ENCODE assay signal across 34 cellular contexts in genomic region chr6:107999341-107999740, GRCh38.
"Had no signal": no experiment of that assay in that cellular context is flagged by ENCODE, and none has a peak within 500 bp of the region (broad histone marks: within the 10 kb centered on the region; RNA-seq: fewer than 3 reads in every experiment).

No MANE protein-coding gene starts in this region.

- H3K9me3 ChIP-seq: esophagus squamous epithelium, gastroesophageal sphincter had no signal

- H3K27me3 ChIP-seq: brain microvascular endothelial cell, esophagus squamous epithelium, gastroesophageal sphincter had no signal

- DNase-seq: activated B cell treated with CpG ODN at 0.5 μM for 24 hours; activated CD4-positive, alpha-beta T cell treated with anti-CD3 and anti-CD28 coated beads for 48 hours; activated CD4-positive, alpha-beta T cell treated with anti-CD3 and anti-CD28 coated beads, Interleukin-2, amount 50 U/mL, for 1 hour; activated CD4-positive, alpha-beta T cell treated with anti-CD3 and anti-CD28 coated beads, Interleukin-2, amount 50 U/mL, for 48 hours; activated CD8-positive, alpha-beta memory T cell treated with anti-CD3 and anti-CD28 coated beads for 24 hours; activated CD8-positive, alpha-beta T cell treated with anti-CD3 and anti-CD28 coated beads for 36 hours; activated effector memory CD4-positive, alpha-beta T cell treated with Interleukin-2 at 50 U/mL for 16 hours; activated gamma-delta T cell treated with Interleukin-2 at 50 U/mL for 16 hours; activated naive CD4-positive, alpha-beta T cell treated with anti-CD3 and anti-CD28 coated beads, Interleukin-2, amount 50 U/mL, for 16 hours; activated naive CD4-positive, alpha-beta T cell treated with Interleukin-2 at 50 U/mL for 16 hours; activated T-cell treated with anti-CD3 and anti-CD28 coated beads, Interleukin-2, amount 50 U/mL, for 4 hours; amniotic stem cell; anterior cingulate cortex; brain microvascular endothelial cell; cortex of kidney; dermis blood vessel endothelial cell; effector CD4-positive, alpha-beta T cell; esophagus squamous epithelium; foreskin melanocyte; T-helper 1 cell; T-helper 17 cell; T1000; WERI-Rb-1 had no signal

- H3K9me3 Mint-ChIP-seq: activated B cell treated with CpG ODN at 0.5 μM for 24 hours; activated CD8-positive, alpha-beta T cell treated with anti-CD3 and anti-CD28 coated beads for 36 hours; activated T-cell treated with anti-CD3 and anti-CD28 coated beads, Interleukin-2, amount 50 U/mL, for 4 hours; activated T-helper 17 cell treated with anti-CD3 and anti-CD28 coated beads, Interleukin-2, amount 50 U/mL, for 72 hours; T-helper 2 cell treated with Interferon-gamma antibody and Interleukin-4, amounts not matched to agents 5 μg/mL and 100 μg/mL, for 36 hours had no signal

- H3K27ac Mint-ChIP-seq: activated B cell treated with CpG ODN at 0.5 μM for 24 hours; activated CD8-positive, alpha-beta T cell treated with anti-CD3 and anti-CD28 coated beads for 36 hours; activated naive CD8-positive, alpha-beta T cell; activated T-helper 17 cell treated with anti-CD3 and anti-CD28 coated beads, Interleukin-2, amount 50 U/mL, for 72 hours; T-helper 17 cell; T-helper 2 cell treated with Interferon-gamma antibody and Interleukin-4, amounts not matched to agents 5 μg/mL and 100 μg/mL, for 36 hours had no signal

- H3K4me1 Mint-ChIP-seq: activated B cell treated with CpG ODN at 0.5 μM for 24 hours; activated T-helper 17 cell treated with anti-CD3 and anti-CD28 coated beads, Interleukin-2, amount 50 U/mL, for 72 hours had no signal

- H3K36me3 Mint-ChIP-seq: activated naive CD8-positive, alpha-beta T cell had no signal

- H3K4me3 Mint-ChIP-seq: activated B cell treated with CpG ODN at 0.5 μM for 24 hours; activated CD8-positive, alpha-beta T cell treated with anti-CD3 and anti-CD28 coated beads for 36 hours; activated naive CD8-positive, alpha-beta T cell; activated T-cell treated with anti-CD3 and anti-CD28 coated beads, Interleukin-2, amount 50 U/mL, for 4 hours; activated T-helper 17 cell treated with anti-CD3 and anti-CD28 coated beads, Interleukin-2, amount 50 U/mL, for 72 hours; T-helper 17 cell; T-helper 2 cell treated with Interferon-gamma antibody and Interleukin-4, amounts not matched to agents 5 μg/mL and 100 μg/mL, for 36 hours had no signal

- H3K27ac ChIP-seq: brain microvascular endothelial cell, epithelial cell of prostate, esophagus squamous epithelium, gastroesophageal sphincter, WERI-Rb-1 had no signal

- H3K4me1 ChIP-seq: gastroesophageal sphincter had no signal

- H3K36me3 ChIP-seq: brain microvascular endothelial cell, esophagus squamous epithelium, gastroesophageal sphincter, WERI-Rb-1 had no signal

- FAIRE-seq: astrocyte, bronchial epithelial cell, colon, endometrium, endothelial cell of umbilical vein had no signal

- ATAC-seq: activated CD4-positive, CD25-positive, alpha-beta regulatory T cell treated with anti-CD3 and anti-CD28 coated beads, Interleukin-2, amount 50 U/mL, for 24 hours; activated CD8-positive, alpha-beta T cell treated with anti-CD3 and anti-CD28 coated beads for 36 hours; activated T-cell treated with anti-CD3 and anti-CD28 coated beads, Interleukin-2, amount 50 U/mL, for 4 hours; activated T-helper 17 cell treated with anti-CD3 and anti-CD28 coated beads, Interleukin-2, amount 50 U/mL, for 72 hours; gastroesophageal sphincter; T-helper 17 cell had no signal

- H3K4me3 ChIP-seq: esophagus squamous epithelium, gastroesophageal sphincter had no signal
